Comparison of ENCODE assay signal across 1 cellular context in the genomic region with DNA sequence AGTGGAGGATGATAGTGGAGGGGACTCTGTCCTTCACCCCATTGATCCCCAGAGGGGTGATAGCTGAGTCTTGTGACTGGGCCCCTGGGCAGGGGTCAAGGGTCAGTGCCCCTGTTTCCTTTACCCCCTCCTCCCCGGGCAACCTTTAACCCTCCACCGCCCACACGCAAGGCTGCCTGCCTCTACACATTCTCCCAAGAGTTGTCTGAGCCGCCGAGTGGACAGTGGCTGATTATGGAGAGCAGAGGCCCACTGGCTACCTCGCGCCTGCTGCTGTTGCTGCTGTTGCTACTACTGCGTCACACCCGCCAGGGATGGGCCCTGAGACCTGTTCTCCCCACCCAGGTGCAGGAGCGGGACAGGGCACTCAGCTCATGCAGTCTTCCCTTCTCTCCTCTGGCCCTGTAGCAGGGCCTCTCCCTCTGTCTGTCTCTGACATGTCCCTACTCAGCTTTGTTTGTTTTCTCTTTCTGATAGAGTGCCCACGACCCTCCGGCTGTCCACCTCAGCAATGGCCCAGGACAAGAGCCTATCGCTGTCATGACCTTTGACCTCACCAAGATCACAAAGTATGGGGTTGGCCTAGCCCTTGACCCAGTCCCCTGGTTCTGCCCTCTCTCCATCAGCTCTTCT.
TF ChIP-seq lines count a peak whose summit lies in the region.

A gene with protein sequence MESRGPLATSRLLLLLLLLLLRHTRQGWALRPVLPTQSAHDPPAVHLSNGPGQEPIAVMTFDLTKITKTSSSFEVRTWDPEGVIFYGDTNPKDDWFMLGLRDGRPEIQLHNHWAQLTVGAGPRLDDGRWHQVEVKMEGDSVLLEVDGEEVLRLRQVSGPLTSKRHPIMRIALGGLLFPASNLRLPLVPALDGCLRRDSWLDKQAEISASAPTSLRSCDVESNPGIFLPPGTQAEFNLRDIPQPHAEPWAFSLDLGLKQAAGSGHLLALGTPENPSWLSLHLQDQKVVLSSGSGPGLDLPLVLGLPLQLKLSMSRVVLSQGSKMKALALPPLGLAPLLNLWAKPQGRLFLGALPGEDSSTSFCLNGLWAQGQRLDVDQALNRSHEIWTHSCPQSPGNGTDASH (plus strand): TSS at position 197 of the 633 bp plus-strand sequence. CDS start 38 bp downstream, at position 235.

TF ChIP-seq in HepG2, 621 proteins besides CTCF, POLR2A, EP300 and RAD21 (continued from another document and continues in another):
- TF ChIP-seq, protein P1, sequence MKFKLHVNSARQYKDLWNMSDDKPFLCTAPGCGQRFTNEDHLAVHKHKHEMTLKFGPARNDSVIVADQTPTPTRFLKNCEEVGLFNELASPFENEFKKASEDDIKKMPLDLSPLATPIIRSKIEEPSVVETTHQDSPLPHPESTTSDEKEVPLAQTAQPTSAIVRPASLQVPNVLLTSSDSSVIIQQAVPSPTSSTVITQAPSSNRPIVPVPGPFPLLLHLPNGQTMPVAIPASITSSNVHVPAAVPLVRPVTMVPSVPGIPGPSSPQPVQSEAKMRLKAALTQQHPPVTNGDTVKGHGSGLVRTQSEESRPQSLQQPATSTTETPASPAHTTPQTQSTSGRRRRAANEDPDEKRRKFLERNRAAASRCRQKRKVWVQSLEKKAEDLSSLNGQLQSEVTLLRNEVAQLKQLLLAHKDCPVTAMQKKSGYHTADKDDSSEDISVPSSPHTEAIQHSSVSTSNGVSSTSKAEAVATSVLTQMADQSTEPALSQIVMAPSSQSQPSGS (CRISPR knock-in tag; IDR thresholded peaks at IDR 0.05), result no peak
- TF ChIP-seq ZNF616 (CRISPR knock-in tag; IDR thresholded peaks at IDR 0.05; ENCODE audit: low read depth) (no peak), ZNF614 (CRISPR knock-in tag; IDR thresholded peaks at IDR 0.05; ENCODE audit: borderline replicate concordance) (no peak), BCL6 (CRISPR knock-in tag; IDR thresholded peaks at IDR 0.05) (no peak), RCOR2 (CRISPR knock-in tag; IDR thresholded peaks at IDR 0.05) (no peak), HCFC1 (IDR thresholded peaks at IDR 0.05; ENCODE audit: low read depth, low read length) (no peak), KLF16 (CRISPR knock-in tag; IDR thresholded peaks at IDR 0.05) (no peak), NFATC3 (CRISPR knock-in tag; IDR thresholded peaks at IDR 0.05) (no peak), NAIF1 (CRISPR knock-in tag; IDR thresholded peaks at IDR 0.05; ENCODE audit: borderline replicate concordance) (no peak), CBX1 (IDR thresholded peaks at IDR 0.05; ENCODE audit: low read depth) (no peak), ZNF496 (CRISPR knock-in tag; IDR thresholded peaks at IDR 0.05; ENCODE audit: insufficient replicate concordance) (no peak), SMAD9 (CRISPR knock-in tag; IDR thresholded peaks at IDR 0.05) (0 out of 2 replicates have a peak, but pooled peaks have one; percentile 33), ARHGAP35 (CRISPR knock-in tag; IDR thresholded peaks at IDR 0.05; ENCODE audit: borderline replicate concordance) (no peak), ZNF230 (CRISPR knock-in tag; IDR thresholded peaks at IDR 0.05) (no peak), ZNF296 (CRISPR knock-in tag; conservative IDR thresholded peaks at IDR 0.05) (0 out of 2 replicates have a peak, but pooled peaks have one; percentile 49), ZNF207 (IDR thresholded peaks at IDR 0.05; ENCODE audit: borderline replicate concordance) (no peak), HNRNPLL (IDR thresholded peaks at IDR 0.05; ENCODE audit: low read depth, low read length, poor library complexity, severe bottlenecking) (no peak), SMC3 (IDR thresholded peaks at IDR 0.05; ENCODE audit: low read length) (no peak)
- TF ChIP-seq, protein P2, sequence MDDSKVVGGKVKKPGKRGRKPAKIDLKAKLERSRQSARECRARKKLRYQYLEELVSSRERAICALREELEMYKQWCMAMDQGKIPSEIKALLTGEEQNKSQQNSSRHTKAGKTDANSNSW (CRISPR knock-in tag; IDR thresholded peaks at IDR 0.05; ENCODE audit: borderline replicate concordance), result no peak
- TF ChIP-seq, protein P3, sequence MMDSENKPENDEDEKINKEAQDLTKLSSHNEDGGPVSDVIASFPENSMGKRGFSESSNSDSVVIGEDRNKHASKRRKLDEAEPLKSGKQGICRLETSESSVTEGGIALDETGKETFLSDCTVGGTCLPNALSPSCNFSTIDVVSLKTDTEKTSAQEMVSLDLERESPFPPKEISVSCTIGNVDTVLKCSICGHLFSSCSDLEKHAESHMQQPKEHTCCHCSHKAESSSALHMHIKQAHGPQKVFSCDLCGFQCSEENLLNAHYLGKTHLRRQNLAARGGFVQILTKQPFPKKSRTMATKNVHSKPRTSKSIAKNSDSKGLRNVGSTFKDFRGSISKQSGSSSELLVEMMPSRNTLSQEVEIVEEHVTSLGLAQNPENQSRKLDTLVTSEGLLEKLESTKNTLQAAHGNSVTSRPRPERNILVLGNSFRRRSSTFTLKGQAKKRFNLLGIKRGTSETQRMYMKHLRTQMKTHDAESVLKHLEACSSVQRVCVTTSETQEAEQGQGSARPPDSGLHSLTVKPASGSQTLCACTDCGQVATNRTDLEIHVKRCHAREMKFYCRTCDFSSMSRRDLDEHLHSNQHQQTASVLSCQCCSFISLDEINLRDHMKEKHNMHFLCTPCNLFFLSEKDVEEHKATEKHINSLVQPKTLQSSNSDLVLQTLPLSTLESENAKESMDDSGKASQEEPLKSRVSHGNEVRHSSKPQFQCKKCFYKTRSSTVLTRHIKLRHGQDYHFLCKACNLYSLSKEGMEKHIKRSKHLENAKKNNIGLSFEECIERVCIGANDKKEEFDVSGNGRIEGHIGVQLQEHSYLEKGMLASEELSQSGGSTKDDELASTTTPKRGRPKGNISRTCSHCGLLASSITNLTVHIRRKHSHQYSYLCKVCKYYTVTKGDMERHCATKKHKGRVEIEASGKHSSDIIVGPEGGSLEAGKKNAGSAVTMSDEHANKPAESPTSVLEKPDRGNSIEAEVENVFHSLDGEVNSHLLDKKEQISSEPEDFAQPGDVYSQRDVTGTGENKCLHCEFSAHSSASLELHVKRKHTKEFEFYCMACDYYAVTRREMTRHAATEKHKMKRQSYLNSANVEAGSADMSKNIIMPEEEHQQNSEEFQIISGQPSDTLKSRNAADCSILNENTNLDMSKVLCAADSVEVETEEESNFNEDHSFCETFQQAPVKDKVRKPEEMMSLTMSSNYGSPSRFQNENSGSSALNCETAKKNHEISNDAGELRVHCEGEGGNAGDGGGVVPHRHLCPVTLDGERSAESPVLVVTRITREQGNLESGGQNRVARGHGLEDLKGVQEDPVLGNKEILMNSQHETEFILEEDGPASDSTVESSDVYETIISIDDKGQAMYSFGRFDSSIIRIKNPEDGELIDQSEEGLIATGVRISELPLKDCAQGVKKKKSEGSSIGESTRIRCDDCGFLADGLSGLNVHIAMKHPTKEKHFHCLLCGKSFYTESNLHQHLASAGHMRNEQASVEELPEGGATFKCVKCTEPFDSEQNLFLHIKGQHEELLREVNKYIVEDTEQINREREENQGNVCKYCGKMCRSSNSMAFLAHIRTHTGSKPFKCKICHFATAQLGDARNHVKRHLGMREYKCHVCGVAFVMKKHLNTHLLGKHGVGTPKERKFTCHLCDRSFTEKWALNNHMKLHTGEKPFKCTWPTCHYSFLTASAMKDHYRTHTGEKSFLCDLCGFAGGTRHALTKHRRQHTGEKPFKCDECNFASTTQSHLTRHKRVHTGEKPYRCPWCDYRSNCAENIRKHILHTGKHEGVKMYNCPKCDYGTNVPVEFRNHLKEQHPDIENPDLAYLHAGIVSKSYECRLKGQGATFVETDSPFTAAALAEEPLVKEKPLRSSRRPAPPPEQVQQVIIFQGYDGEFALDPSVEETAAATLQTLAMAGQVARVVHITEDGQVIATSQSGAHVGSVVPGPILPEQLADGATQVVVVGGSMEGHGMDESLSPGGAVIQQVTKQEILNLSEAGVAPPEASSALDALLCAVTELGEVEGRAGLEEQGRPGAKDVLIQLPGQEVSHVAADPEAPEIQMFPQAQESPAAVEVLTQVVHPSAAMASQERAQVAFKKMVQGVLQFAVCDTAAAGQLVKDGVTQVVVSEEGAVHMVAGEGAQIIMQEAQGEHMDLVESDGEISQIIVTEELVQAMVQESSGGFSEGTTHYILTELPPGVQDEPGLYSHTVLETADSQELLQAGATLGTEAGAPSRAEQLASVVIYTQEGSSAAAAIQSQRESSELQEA (CRISPR knock-in tag; IDR thresholded peaks at IDR 0.05; ENCODE audit: not compliant biosample characterization), result no peak
- TF ChIP-seq, protein P4, sequence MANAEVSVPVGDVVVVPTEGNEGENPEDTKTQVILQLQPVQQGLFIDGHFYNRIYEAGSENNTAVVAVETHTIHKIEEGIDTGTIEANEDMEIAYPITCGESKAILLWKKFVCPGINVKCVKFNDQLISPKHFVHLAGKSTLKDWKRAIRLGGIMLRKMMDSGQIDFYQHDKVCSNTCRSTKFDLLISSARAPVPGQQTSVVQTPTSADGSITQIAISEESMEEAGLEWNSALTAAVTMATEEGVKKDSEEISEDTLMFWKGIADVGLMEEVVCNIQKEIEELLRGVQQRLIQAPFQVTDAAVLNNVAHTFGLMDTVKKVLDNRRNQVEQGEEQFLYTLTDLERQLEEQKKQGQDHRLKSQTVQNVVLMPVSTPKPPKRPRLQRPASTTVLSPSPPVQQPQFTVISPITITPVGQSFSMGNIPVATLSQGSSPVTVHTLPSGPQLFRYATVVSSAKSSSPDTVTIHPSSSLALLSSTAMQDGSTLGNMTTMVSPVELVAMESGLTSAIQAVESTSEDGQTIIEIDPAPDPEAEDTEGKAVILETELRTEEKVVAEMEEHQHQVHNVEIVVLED (CRISPR knock-in tag; IDR thresholded peaks at IDR 0.05; ENCODE audit: borderline replicate concordance), result no peak
- TF ChIP-seq, protein P5, sequence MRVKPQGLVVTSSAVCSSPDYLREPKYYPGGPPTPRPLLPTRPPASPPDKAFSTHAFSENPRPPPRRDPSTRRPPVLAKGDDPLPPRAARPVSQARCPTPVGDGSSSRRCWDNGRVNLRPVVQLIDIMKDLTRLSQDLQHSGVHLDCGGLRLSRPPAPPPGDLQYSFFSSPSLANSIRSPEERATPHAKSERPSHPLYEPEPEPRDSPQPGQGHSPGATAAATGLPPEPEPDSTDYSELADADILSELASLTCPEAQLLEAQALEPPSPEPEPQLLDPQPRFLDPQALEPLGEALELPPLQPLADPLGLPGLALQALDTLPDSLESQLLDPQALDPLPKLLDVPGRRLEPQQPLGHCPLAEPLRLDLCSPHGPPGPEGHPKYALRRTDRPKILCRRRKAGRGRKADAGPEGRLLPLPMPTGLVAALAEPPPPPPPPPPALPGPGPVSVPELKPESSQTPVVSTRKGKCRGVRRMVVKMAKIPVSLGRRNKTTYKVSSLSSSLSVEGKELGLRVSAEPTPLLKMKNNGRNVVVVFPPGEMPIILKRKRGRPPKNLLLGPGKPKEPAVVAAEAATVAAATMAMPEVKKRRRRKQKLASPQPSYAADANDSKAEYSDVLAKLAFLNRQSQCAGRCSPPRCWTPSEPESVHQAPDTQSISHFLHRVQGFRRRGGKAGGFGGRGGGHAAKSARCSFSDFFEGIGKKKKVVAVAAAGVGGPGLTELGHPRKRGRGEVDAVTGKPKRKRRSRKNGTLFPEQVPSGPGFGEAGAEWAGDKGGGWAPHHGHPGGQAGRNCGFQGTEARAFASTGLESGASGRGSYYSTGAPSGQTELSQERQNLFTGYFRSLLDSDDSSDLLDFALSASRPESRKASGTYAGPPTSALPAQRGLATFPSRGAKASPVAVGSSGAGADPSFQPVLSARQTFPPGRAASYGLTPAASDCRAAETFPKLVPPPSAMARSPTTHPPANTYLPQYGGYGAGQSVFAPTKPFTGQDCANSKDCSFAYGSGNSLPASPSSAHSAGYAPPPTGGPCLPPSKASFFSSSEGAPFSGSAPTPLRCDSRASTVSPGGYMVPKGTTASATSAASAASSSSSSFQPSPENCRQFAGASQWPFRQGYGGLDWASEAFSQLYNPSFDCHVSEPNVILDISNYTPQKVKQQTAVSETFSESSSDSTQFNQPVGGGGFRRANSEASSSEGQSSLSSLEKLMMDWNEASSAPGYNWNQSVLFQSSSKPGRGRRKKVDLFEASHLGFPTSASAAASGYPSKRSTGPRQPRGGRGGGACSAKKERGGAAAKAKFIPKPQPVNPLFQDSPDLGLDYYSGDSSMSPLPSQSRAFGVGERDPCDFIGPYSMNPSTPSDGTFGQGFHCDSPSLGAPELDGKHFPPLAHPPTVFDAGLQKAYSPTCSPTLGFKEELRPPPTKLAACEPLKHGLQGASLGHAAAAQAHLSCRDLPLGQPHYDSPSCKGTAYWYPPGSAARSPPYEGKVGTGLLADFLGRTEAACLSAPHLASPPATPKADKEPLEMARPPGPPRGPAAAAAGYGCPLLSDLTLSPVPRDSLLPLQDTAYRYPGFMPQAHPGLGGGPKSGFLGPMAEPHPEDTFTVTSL (CRISPR knock-in tag; IDR thresholded peaks at IDR 0.05; ENCODE audit: borderline replicate concordance), result peak; percentile 20; the same call in 1 of the 2 replicates
- TF ChIP-seq, protein P6, sequence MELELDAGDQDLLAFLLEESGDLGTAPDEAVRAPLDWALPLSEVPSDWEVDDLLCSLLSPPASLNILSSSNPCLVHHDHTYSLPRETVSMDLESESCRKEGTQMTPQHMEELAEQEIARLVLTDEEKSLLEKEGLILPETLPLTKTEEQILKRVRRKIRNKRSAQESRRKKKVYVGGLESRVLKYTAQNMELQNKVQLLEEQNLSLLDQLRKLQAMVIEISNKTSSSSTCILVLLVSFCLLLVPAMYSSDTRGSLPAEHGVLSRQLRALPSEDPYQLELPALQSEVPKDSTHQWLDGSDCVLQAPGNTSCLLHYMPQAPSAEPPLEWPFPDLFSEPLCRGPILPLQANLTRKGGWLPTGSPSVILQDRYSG (CRISPR knock-in tag; IDR thresholded peaks at IDR 0.05), result no peak
- TF ChIP-seq, protein P7, sequence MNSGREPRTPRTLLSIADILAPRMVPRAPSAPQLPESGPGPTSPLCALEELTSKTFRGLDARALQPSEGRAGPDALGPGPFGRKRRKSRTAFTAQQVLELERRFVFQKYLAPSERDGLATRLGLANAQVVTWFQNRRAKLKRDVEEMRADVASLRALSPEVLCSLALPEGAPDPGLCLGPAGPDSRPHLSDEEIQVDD (CRISPR knock-in tag; IDR thresholded peaks at IDR 0.05; ENCODE audit: borderline replicate concordance), result no peak
- TF ChIP-seq, protein P8, sequence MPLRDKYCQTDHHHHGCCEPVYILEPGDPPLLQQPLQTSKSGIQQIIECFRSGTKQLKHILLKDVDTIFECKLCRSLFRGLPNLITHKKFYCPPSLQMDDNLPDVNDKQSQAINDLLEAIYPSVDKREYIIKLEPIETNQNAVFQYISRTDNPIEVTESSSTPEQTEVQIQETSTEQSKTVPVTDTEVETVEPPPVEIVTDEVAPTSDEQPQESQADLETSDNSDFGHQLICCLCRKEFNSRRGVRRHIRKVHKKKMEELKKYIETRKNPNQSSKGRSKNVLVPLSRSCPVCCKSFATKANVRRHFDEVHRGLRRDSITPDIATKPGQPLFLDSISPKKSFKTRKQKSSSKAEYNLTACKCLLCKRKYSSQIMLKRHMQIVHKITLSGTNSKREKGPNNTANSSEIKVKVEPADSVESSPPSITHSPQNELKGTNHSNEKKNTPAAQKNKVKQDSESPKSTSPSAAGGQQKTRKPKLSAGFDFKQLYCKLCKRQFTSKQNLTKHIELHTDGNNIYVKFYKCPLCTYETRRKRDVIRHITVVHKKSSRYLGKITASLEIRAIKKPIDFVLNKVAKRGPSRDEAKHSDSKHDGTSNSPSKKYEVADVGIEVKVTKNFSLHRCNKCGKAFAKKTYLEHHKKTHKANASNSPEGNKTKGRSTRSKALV (CRISPR knock-in tag; IDR thresholded peaks at IDR 0.05), result no peak
- TF ChIP-seq, protein P9, sequence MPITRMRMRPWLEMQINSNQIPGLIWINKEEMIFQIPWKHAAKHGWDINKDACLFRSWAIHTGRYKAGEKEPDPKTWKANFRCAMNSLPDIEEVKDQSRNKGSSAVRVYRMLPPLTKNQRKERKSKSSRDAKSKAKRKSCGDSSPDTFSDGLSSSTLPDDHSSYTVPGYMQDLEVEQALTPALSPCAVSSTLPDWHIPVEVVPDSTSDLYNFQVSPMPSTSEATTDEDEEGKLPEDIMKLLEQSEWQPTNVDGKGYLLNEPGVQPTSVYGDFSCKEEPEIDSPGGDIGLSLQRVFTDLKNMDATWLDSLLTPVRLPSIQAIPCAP (CRISPR knock-in tag; IDR thresholded peaks at IDR 0.05; ENCODE audit: low read depth), result no peak
